In genomic region chr4:6710282-6710681, GRCh38 we compare ENCODE assay signal across 8 cellular contexts. TPM values are rescaled to one million over a fixed set of nuclear protein-coding genes. Genes with fewer than 3 reads are reported as not detected.
DNase-seq lines count a peak whose midpoint lies in the region; ATAC-seq and TF ChIP-seq lines count a peak whose summit lies in the region.

No MANE protein-coding gene starts in this region.

- intact Hi-C loops in aorta (cut with DNase I), result loop anchor here (5.0 to 10.0 kb wide), 2 partner anchors 68 to 275 kb away; partner anchors contain the start of gene MRFAP1 (in 1 of the 2)

- WGBS in lung, 2 donors, result 10 to 22% methylated on average over 6 of the region's 6 CpGs
- 6% methylated on average over 6 of the region's 6 CpGs for WGBS in aorta, 2 donors

- peak; percentile 22 for ATAC-seq in HG02571 (IDR thresholded peaks at IDR 0.05; ENCODE audit: unreplicated experiment)
- ATAC-seq in lung (ENCODE audit: insufficient read depth, low FRiP score), result no peak
- peak; percentile 6 for ATAC-seq in aorta (ENCODE audit: low FRiP score)
- ATAC-seq in HG02938 (IDR thresholded peaks at IDR 0.05; ENCODE audit: unreplicated experiment), result no peak

- no peaks in the 10 kb centered on the region for H3K27me3 ChIP-seq in ACC112 (ENCODE audit: insufficient read depth, low read length)
- no peaks in the 10 kb centered on the region for H3K27me3 ChIP-seq in lung (ENCODE audit: control insufficient read depth, insufficient read depth)
- no peaks in the 10 kb centered on the region for H3K27me3 ChIP-seq in aorta (ENCODE audit: control insufficient read depth in 1 of 2, insufficient read depth in 2 of 2, low read length in 1 of 2)

- DNase-seq in astrocyte of the cerebellum (ENCODE audit: low read depth) (no peak), lung (ENCODE audit: low spot score) (no peak), aorta (peak in 1 of 2 donors; percentile 31)
- DNase-seq in stimulated activated CD4-positive, alpha-beta T cell treated with anti-CD3 and anti-CD28 coated beads, Interleukin-4, amount 100 ng/mL, for 1 hour, result no peak
- DNase-seq in activated CD4-positive, alpha-beta T cell treated with anti-CD3 and anti-CD28 coated beads, Interleukin-2, amount 50 U/mL, for 48 hours, result no peak

- H3K27ac ChIP-seq in ACC112 (ENCODE audit: low read depth, low read length) (no peak overlapping the region), lung (ENCODE audit: low read depth in 1 of 2, low read length in 1 of 2) (peak overlapping the region; percentile 58 to 76), aorta (ENCODE audit: low read depth in 1 of 2, low read length in 2 of 2) (peak overlapping the region; percentile 17 to 61)

- in situ Hi-C loops in astrocyte of the cerebellum (cut with HindIII; ENCODE audit: low sequenced_read_pairs), result no loop called here

- H3K9me3 ChIP-seq in lung (ENCODE audit: control insufficient read depth in 2 of 2, insufficient read depth in 1 of 2, low read length in 1 of 2) (no peaks in the 10 kb centered on the region), aorta (ENCODE audit: control insufficient read depth, low read length) (no peaks in the 10 kb centered on the region)

- peaks cover 42% of the 10 kb centered on the region for H3K79me2 ChIP-seq in ACC112 (ENCODE audit: control insufficient read depth, insufficient read depth, low read length, unreplicated experiment)

- TF ChIP-seq CTCF in astrocyte of the cerebellum (IDR thresholded peaks at IDR 0.05; ENCODE audit: low read depth, low read length, missing control alignments) (no peak), lung (IDR thresholded peaks at IDR 0.05; ENCODE audit: control extremely low read depth, extremely low read depth) (no peak)

- H3K4me1 ChIP-seq in ACC112 (ENCODE audit: control insufficient read depth, insufficient read depth, low read length, unreplicated experiment) (peaks cover 17% of the 10 kb centered on the region), lung (ENCODE audit: control insufficient read depth in 2 of 2, insufficient read depth in 2 of 2, low read length in 2 of 2) (peaks cover 13 to 25% of the 10 kb centered on the region in 2 donors), aorta (ENCODE audit: control insufficient read depth in 1 of 2, insufficient read depth in 2 of 2, low read length in 2 of 2) (peaks cover 0 to 19% of the 10 kb centered on the region in 2 donors)

- H3K4me3 ChIP-seq in ACC112 (ENCODE audit: low read depth, low read length), result peak overlapping the region; percentile 99
- H3K4me3 ChIP-seq in astrocyte of the cerebellum (ENCODE audit: low read depth, low read length), result peak overlapping the region; percentile 81
- H3K4me3 ChIP-seq in lung, result peak overlapping the region; percentile 96
- H3K4me3 ChIP-seq in aorta (ENCODE audit: low read length in 2 of 2), result peak overlapping the region; percentile 30 to 54

- H2AFZ ChIP-seq in ACC112 (ENCODE audit: low read length, unreplicated experiment), result peak overlapping the region; percentile 84

- peaks cover 13% of the 10 kb centered on the region; the same call in 1 of the 2 replicates for H3K36me3 ChIP-seq in ACC112 (ENCODE audit: insufficient read depth, low read length)
- no peaks in the 10 kb centered on the region for H3K36me3 ChIP-seq in lung (ENCODE audit: control insufficient read depth in 2 of 2, insufficient read depth in 2 of 2, low read length in 2 of 2)
- no peaks in the 10 kb centered on the region for H3K36me3 ChIP-seq in aorta (ENCODE audit: control insufficient read depth in 1 of 2, insufficient read depth in 2 of 2, low read length in 1 of 2)

RNA-seq across cellular contexts. Expression of gene MRFAP1L1, which starts 0.6 kb away (rescaled TPM):
- 10 to 100 TPM; 46.1 to 75.1 TPM for total RNA-seq in lung
- polyA plus RNA-seq in lung, result 10 to 100 TPM; 53.7 to 58.9 TPM
- total RNA-seq in aorta, result 10 to 100 TPM; 38.3 to 43.6 TPM
- polyA plus RNA-seq in aorta, result 10 to 100 TPM; 47.8 to 91.0 TPM

RNA-seq across cellular contexts. Expression of gene BLOC1S4, which starts 5.7 kb away (rescaled TPM):
- total RNA-seq in lung (10 to 100 TPM in 1 of 2 donors, 1 to 10 TPM in 1; 8.0 to 15.2 TPM), aorta (10 to 100 TPM; 10.8 to 12.5 TPM)
- polyA plus RNA-seq in lung (10 to 100 TPM in 1 of 2 donors, 1 to 10 TPM in 1; 9.5 to 13.7 TPM), aorta (1 to 10 TPM; 8.6 to 8.8 TPM)

RNA-seq across cellular contexts. Expression of gene S100P, which starts 16.6 kb away (rescaled TPM):
- total RNA-seq in lung (10 to 100 TPM; 34.2 to 64.5 TPM), aorta (1 to 10 TPM; 1.9 to 7.2 TPM)
- polyA plus RNA-seq in lung (100 to 1,000 TPM in 1 of 2 donors, 10 to 100 TPM in 1; 38.7 to 118 TPM), aorta (10 to 100 TPM in 1 of 2 donors, 1 to 10 TPM in 1; 4.3 to 17.2 TPM)

Comparison
In these comparisons a context has a peak if more than half of its experiments do, and no peak if none do; other contexts are left out.
1. H3K4me3 ChIP-seq: peak in every context shown above with its lines; median percentile 99 in ACC112; 96 in lung; 81 in astrocyte of the cerebellum; 42 in aorta.
2. ATAC-seq: peak in HG02571 (single experiment) and aorta (single experiment); none in lung (single experiment) and HG02938 (single experiment).
3. RNA of gene S100P, which starts 16.6 kb away (total RNA-seq): 34.2 to 64.5 TPM in lung; 1.9 to 7.2 TPM in aorta; every median in the first group is over 4 times any median in the second.